8 cellular contexts compared by ENCODE assay signal in genomic region chr4:173538903-173539445, GRCh38. TPM values are rescaled to one million over a fixed set of nuclear protein-coding genes. Genes with fewer than 3 reads are reported as not detected.
DNase-seq lines count a peak whose midpoint lies in the region; ATAC-seq and TF ChIP-seq lines count a peak whose summit lies in the region.
"Had no signal": no experiment of that assay in that cellular context is flagged by ENCODE, and none has a peak within 500 bp of the region (broad histone marks: within the 10 kb centered on the region; RNA-seq: fewer than 3 reads in every experiment).

No MANE protein-coding gene starts in this region.

- H3K27ac ChIP-seq in Panc1 (ENCODE audit: low read length) (no peak overlapping the region), skin epidermis (peak overlapping the region in 1 of 21 experiments; percentile 75)
- H3K27ac ChIP-seq: parathyroid adenoma had no signal

- ATAC-seq in Panc1 (peak; percentile 60; the same call in 1 of the 2 replicates), left cardiac atrium (peak; percentile 36 to 48), GM19452 (IDR thresholded peaks at IDR 0.05; ENCODE audit: unreplicated experiment) (no peak), GM21619 (IDR thresholded peaks at IDR 0.05; ENCODE audit: unreplicated experiment) (no peak)

- BruUV-seq in Panc1 (replicated peaks; lab: Mats Ljungman, UMichigan) = no TSS peak

- H3K9me3 ChIP-seq in HAP-1 (no peaks in the 10 kb centered on the region), Panc1 (ENCODE audit: control insufficient read depth, insufficient read depth, low read depth, low read length) (no peaks in the 10 kb centered on the region)

- POLR2A ChIA-PET in Panc1 (lab: Charles Lee) = no interaction called here

- H3K4me1 ChIP-seq in HAP-1 = peaks cover 3% of the 10 kb centered on the region; the same call in 1 of the 2 replicates
- H3K4me1 ChIP-seq in Panc1 (ENCODE audit: control insufficient read depth, insufficient read depth, low read length) = no peaks in the 10 kb centered on the region
- H3K4me1 ChIP-seq: parathyroid adenoma had no signal

- no peak for TF ChIP-seq CTCF in Panc1 (IDR thresholded peaks at IDR 0.05)

- no peak for DNase-seq in HAP-1 (ENCODE audit: low spot score in 2 of 2)
- DNase-seq in Panc1 (ENCODE audit: low read depth, low spot score) = no peak
- DNase-seq in left cardiac atrium = no peak
- DNase-seq in Ammon's horn (ENCODE audit: low spot score) = no peak

- H3K4me3 ChIP-seq in HAP-1 (peak overlapping the region; percentile 18), Panc1 (ENCODE audit: low read depth in 2 of 2, low read length in 2 of 2) (peak overlapping the region; percentile 26 to 43), skin epidermis (peak overlapping the region in 5 of 7 experiments; percentile 0 to 30 (median 17))

- in situ Hi-C loops in HAP-1 (cut with MboI; ENCODE audit: low sequenced_read_pairs) = no loop called here
- in situ Hi-C loops in Panc1 (cut with HindIII; ENCODE audit: low pct_unique_long_range_greater_than_20kb, low sequenced_read_pairs) = no loop called here

- H3K27me3 ChIP-seq in HAP-1 (ENCODE audit: low read depth) (peaks cover 72% of the 10 kb centered on the region), Panc1 (ENCODE audit: control insufficient read depth, insufficient read depth, low read length) (peaks cover 23% of the 10 kb centered on the region)

- H3K36me3 ChIP-seq in HAP-1 (replicated peaks) = no peaks in the 10 kb centered on the region
- H3K36me3 ChIP-seq in Panc1 (ENCODE audit: control insufficient read depth, insufficient read depth, low read length) = no peaks in the 10 kb centered on the region

- CTCF ChIA-PET in Panc1 (lab: Charles Lee) = interaction anchor here (0.6 kb wide), 1 partner anchor 9 kb away, joined by 8 read pairs; the partner anchor contains the start of gene HAND2

- intact Hi-C loops in Panc1 (cut with micrococcal nuclease; ENCODE audit: unreplicated experiment) = no loop called here
- intact Hi-C loops in left cardiac atrium (cut with DNase I) = loop anchor here in 1 of 2 donors (10.0 kb wide), 1 partner anchor 146 kb away; no protein-coding TSS in a partner anchor

RNA-seq across cellular contexts. Expression of gene HAND2, which starts 8.9 kb away (rescaled TPM):
- total RNA-seq in Panc1 (2021; ENCODE audit: unreplicated experiment) (0.31 TPM), left cardiac atrium (10 to 100 TPM; 63.2 to 75.1 TPM)
- 0.29 TPM for polyA plus RNA-seq in Panc1 (2012; ENCODE audit: insufficient read length)

Comparison
In these comparisons a context has a peak if more than half of its experiments do, and no peak if none do; other contexts are left out.
1. ATAC-seq: peak in Panc1 (single experiment) and left cardiac atrium (2 of 2); none in GM19452 (single experiment) and GM21619 (single experiment).
2. RNA of gene HAND2, which starts 8.9 kb away (total RNA-seq): 63.2 to 75.1 TPM in left cardiac atrium; 0.31 TPM in Panc1 (single experiment); every median in the first group is over 10 times any median in the second.
3. Peak in every context shown above with its lines, with median percentiles within 50 percentile points of each other: H3K4me3 ChIP-seq.